1 cellular context compared by ENCODE assay signal in the genomic region with DNA sequence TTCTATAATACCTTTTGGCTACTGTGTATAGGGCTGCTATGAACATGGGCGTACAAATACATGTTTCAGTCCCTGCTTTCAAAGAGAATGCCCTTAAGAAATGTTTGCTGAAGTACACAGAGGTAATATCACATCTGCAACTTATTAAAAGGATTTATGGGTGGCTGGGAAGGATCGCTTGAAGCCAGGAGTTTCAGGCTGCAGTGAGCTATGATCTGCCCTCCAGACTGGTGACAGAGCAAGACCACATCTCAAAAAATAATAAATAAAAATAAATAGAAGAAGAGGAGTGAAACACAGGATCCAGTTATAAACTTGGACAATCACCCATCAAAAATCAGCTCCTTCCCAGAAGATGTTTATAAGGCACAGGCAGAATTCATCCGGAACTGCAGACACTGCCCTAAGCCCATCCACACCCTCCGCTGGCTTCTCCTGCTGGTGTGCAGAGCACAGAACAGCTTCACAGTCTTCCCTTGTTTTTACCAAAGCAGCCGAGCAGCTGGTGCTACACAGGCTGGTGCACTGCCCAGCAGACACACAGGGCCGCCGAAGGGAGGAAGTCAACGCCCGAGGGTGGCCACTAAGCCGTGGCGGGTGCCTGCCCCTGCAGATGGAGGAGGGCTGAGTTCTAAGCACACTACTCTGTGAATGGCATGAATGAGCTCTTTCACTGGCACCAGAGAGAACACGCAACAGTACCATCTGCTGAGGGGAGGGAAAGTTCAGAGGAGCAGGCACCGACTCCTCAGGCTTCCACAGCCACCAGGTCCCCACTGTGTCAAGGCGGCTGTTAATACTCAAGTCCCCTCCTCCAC.
TF ChIP-seq lines count a peak whose summit lies in the region.

No MANE protein-coding gene starts in this region.

TF ChIP-seq in WTC11, 78 proteins besides CTCF, POLR2A, EP300 and RAD21 (continued from another document):
- TF ChIP-seq, protein P1, sequence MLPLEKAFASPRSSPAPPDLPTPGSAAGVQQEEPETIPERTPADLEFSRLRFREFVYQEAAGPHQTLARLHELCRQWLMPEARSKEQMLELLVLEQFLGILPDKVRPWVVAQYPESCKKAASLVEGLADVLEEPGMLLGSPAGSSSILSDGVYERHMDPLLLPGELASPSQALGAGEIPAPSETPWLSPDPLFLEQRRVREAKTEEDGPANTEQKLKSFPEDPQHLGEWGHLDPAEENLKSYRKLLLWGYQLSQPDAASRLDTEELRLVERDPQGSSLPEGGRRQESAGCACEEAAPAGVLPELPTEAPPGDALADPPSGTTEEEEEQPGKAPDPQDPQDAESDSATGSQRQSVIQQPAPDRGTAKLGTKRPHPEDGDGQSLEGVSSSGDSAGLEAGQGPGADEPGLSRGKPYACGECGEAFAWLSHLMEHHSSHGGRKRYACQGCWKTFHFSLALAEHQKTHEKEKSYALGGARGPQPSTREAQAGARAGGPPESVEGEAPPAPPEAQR (CRISPR knock-in tag; IDR thresholded peaks at IDR 0.05), result no peak
- TF ChIP-seq CREM (CRISPR knock-in tag; IDR thresholded peaks at IDR 0.05) (no peak), CREB1 (CRISPR knock-in tag; IDR thresholded peaks at IDR 0.05) (no peak), ETV6 (CRISPR knock-in tag; IDR thresholded peaks at IDR 0.05) (no peak)
- TF ChIP-seq, protein P2, sequence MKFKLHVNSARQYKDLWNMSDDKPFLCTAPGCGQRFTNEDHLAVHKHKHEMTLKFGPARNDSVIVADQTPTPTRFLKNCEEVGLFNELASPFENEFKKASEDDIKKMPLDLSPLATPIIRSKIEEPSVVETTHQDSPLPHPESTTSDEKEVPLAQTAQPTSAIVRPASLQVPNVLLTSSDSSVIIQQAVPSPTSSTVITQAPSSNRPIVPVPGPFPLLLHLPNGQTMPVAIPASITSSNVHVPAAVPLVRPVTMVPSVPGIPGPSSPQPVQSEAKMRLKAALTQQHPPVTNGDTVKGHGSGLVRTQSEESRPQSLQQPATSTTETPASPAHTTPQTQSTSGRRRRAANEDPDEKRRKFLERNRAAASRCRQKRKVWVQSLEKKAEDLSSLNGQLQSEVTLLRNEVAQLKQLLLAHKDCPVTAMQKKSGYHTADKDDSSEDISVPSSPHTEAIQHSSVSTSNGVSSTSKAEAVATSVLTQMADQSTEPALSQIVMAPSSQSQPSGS (CRISPR knock-in tag; IDR thresholded peaks at IDR 0.05; ENCODE audit: borderline replicate concordance, low read depth), result no peak
- TF ChIP-seq, protein P3, sequence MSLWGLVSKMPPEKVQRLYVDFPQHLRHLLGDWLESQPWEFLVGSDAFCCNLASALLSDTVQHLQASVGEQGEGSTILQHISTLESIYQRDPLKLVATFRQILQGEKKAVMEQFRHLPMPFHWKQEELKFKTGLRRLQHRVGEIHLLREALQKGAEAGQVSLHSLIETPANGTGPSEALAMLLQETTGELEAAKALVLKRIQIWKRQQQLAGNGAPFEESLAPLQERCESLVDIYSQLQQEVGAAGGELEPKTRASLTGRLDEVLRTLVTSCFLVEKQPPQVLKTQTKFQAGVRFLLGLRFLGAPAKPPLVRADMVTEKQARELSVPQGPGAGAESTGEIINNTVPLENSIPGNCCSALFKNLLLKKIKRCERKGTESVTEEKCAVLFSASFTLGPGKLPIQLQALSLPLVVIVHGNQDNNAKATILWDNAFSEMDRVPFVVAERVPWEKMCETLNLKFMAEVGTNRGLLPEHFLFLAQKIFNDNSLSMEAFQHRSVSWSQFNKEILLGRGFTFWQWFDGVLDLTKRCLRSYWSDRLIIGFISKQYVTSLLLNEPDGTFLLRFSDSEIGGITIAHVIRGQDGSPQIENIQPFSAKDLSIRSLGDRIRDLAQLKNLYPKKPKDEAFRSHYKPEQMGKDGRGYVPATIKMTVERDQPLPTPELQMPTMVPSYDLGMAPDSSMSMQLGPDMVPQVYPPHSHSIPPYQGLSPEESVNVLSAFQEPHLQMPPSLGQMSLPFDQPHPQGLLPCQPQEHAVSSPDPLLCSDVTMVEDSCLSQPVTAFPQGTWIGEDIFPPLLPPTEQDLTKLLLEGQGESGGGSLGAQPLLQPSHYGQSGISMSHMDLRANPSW (CRISPR knock-in tag; conservative IDR thresholded peaks at IDR 0.05; ENCODE audit: low read depth), result no peak
